In the genomic region with DNA sequence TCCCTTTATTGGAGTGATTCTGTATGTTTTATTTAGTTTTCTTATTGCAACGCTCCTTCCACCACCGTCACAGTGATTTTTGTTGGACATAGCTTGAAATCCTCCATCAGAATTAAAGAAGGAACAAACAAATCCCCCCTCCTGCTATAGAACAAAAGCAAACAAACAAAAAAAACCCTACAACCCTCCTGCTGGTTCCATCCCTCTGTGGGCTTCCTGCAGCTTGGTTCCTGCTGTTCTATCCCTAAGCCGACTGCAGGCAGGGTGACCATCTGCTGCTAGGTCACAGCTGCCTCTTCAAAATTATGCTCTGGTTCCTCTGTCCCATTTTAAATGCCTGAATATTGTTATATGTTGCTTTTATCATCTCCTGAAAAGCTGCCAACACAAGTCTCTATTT, we compare ENCODE assay signal across 18 cellular contexts.
"Had no signal": no experiment of that assay in that cellular context is flagged by ENCODE, and none has a peak within 500 bp of the region (broad histone marks: within the 10 kb centered on the region; RNA-seq: fewer than 3 reads in every experiment).

No MANE protein-coding gene starts in this region.

- H3K4me3 ChIP-seq: heart left ventricle, left lung, thoracic aorta had no signal

- H3K9me3 ChIP-seq: heart left ventricle, left lung, thoracic aorta had no signal

- DNase-seq: activated CD4-positive, CD25-positive, alpha-beta regulatory T cell treated with anti-CD3 and anti-CD28 coated beads, Interleukin-2, amount 50 U/mL, for 72 hours; activated naive CD4-positive, alpha-beta T cell; activated naive CD8-positive, alpha-beta T cell treated with anti-CD3 and anti-CD28 coated beads, Interleukin-2, amount 50 U/mL, for 24 hours; activated T-cell treated with anti-CD3 and anti-CD28 coated beads for 4 hours; aorta; effector memory CD4-positive, alpha-beta T cell; foreskin keratinocyte; heart left ventricle; left lung; mammary epithelial cell; naive thymus-derived CD4-positive, alpha-beta T cell; posterior cingulate gyrus; retina; stimulated activated CD4-positive, alpha-beta T cell treated with anti-CD3 and anti-CD28 coated beads, Interleukin-12 subunit alpha, Interleukin-12 subunit beta, amount 100 ng/mL, for 4 hours; stimulated activated CD4-positive, alpha-beta T cell treated with anti-CD3 and anti-CD28 coated beads, Interleukin-2, amount 100 ng/mL, for 24 hours; T-helper 9 cell had no signal

- H3K27ac ChIP-seq: foreskin keratinocyte, heart left ventricle, left lung, thoracic aorta had no signal

- H3K27me3 ChIP-seq: foreskin keratinocyte, heart left ventricle, left lung had no signal

- ATAC-seq: activated naive CD8-positive, alpha-beta T cell treated with anti-CD3 and anti-CD28 coated beads, Interleukin-2, amount 50 U/mL, for 24 hours; foreskin keratinocyte; heart left ventricle; left lung; naive thymus-derived CD4-positive, alpha-beta T cell; stimulated activated effector memory CD8-positive, alpha-beta T cell treated with anti-CD3 and anti-CD28 coated beads, Interleukin-12 subunit alpha, Interleukin-12 subunit beta, amount 100 ng/mL, for 72 hours had no signal

- H3K36me3 ChIP-seq: heart left ventricle, left lung, thoracic aorta had no signal
